In genomic region chr2:225041871-225042799, GRCh38 we compare ENCODE assay signal across 8 cellular contexts. TPM values are rescaled to one million over a fixed set of nuclear protein-coding genes. Genes with fewer than 3 reads are reported as not detected.
DNase-seq lines count a peak whose midpoint lies in the region; ATAC-seq, FAIRE-seq and TF ChIP-seq lines count a peak whose summit lies in the region.

DOCK10 (minus strand) TSS chr2:225042468; CDS start chr2:225042374, 94 bp downstream.

- intact Hi-C loops in endothelial cell of umbilical vein (cut with micrococcal nuclease) = no loop called here

- H3K4me3 ChIP-seq in endothelial cell of umbilical vein (replicated peaks in 1 of 3; ENCODE audit: insufficient read depth in 1 of 3, low read depth in 1 of 3, low read length in 3 of 3) = peak within 1 kb of the TSS; percentile 11 to 50 (median 31)
- H3K4me3 ChIP-seq in mucosa of rectum (ENCODE audit: low read length in 2 of 2) = peak within 1 kb of the TSS; percentile 69 to 90

- no peaks in the 10 kb centered on the region for H3K9me1 ChIP-seq in endothelial cell of umbilical vein (replicated peaks; ENCODE audit: control insufficient read depth, extremely low read depth, insufficient read depth, low read length)

- no peak for TF ChIP-seq POLR2A in GM12891 (IDR thresholded peaks at IDR 0.05; ENCODE audit: low read depth, low read length)
- no peak; the same call in 1 of the 2 replicates for TF ChIP-seq POLR2A in H54 (IDR thresholded peaks at IDR 0.05; ENCODE audit: low read depth, low read length)
- TF ChIP-seq POLR2A in endothelial cell of umbilical vein (IDR thresholded peaks at IDR 0.05; ENCODE audit: low read depth, low read length) = no peak

- H3K27me3 ChIP-seq in endothelial cell of umbilical vein (ENCODE audit: control insufficient read depth in 2 of 2, insufficient read depth in 2 of 2, low read length in 2 of 2) = peaks cover 26 to 40% of the 10 kb centered on the region in 2 experiments
- H3K27me3 ChIP-seq in mucosa of rectum (ENCODE audit: control insufficient read depth in 2 of 2, insufficient read depth in 2 of 2, low read length in 2 of 2) = peaks cover 0 to 8% of the 10 kb centered on the region in 2 donors

- H3K9ac ChIP-seq in endothelial cell of umbilical vein (replicated peaks; ENCODE audit: extremely low read depth, insufficient read depth, low read length) (peak within 1 kb of the TSS; percentile 52), mucosa of rectum (ENCODE audit: low read depth in 1 of 2, low read length in 2 of 2) (peak within 1 kb of the TSS; percentile 62 to 70)

- CTCF ChIA-PET in endothelial cell of umbilical vein (lab: Charles Lee) = interaction anchor here (0.8 to 1.2 kb wide), 2 partner anchors 14 to 270 kb away, joined by 3 read pairs; no protein-coding TSS in a partner anchor

- H3K4me1 ChIP-seq in endothelial cell of umbilical vein (ENCODE audit: control insufficient read depth, extremely low read depth, insufficient read depth, low read length) (peaks cover 6% of the 10 kb centered on the region), mucosa of rectum (ENCODE audit: control insufficient read depth in 2 of 2, insufficient read depth in 2 of 2, low read length in 2 of 2) (peaks cover 7 to 9% of the 10 kb centered on the region in 2 donors)

- TF ChIP-seq CTCF in endothelial cell of umbilical vein (IDR thresholded peaks at IDR 0.05; ENCODE audit: extremely low read depth in 1 of 2, insufficient read depth in 1 of 2, low read depth in 1 of 2, low read length in 2 of 2) = no peak

- H3K36me3 Mint-ChIP-seq in stimulated activated memory B cell treated with anti-CD40 and anti-IgM and Interleukin-4, amounts not matched to agents 10 μg/mL and 1 μg/mL and 100 μg/mL, for 72 hours = peaks cover 24% of the 10 kb centered on the region

- no peak within 1 kb of the TSS for H3K27ac ChIP-seq in endothelial cell of umbilical vein (ENCODE audit: insufficient read depth, low read depth, low read length)
- peak within 1 kb of the TSS; percentile 26 to 75 for H3K27ac ChIP-seq in mucosa of rectum (ENCODE audit: low read depth in 2 of 2, low read length in 2 of 2)

- peaks cover 66% of the 10 kb centered on the region for H3K4me1 Mint-ChIP-seq in stimulated activated memory B cell treated with anti-CD40 and anti-IgM and Interleukin-4, amounts not matched to agents 10 μg/mL and 1 μg/mL and 100 μg/mL, for 72 hours

- no peaks in the 10 kb centered on the region for H3K79me2 ChIP-seq in endothelial cell of umbilical vein (ENCODE audit: control insufficient read depth, insufficient read depth, low read length)

- peak within 1 kb of the TSS; percentile 77 for H2AFZ ChIP-seq in endothelial cell of umbilical vein (ENCODE audit: low read depth, low read length)

- dilution Hi-C loops in endothelial cell of umbilical vein (cut with MboI; ENCODE audit: extremely low pct_ligation_motif_present, low sequenced_read_pairs) = no loop called here

- H3K36me3 ChIP-seq in endothelial cell of umbilical vein (ENCODE audit: control insufficient read depth in 2 of 2, extremely low read depth in 1 of 2, insufficient read depth in 2 of 2, low read length in 2 of 2) = no peaks in the 10 kb centered on the region
- H3K36me3 ChIP-seq in mucosa of rectum (ENCODE audit: control insufficient read depth in 2 of 2, insufficient read depth in 2 of 2, low read length in 2 of 2) = no peaks in the 10 kb centered on the region

- H3K9me3 ChIP-seq in endothelial cell of umbilical vein (replicated peaks; ENCODE audit: control insufficient read depth, insufficient read depth, low read length) = no peaks in the 10 kb centered on the region
- H3K9me3 ChIP-seq in mucosa of rectum (ENCODE audit: control insufficient read depth in 2 of 2, low read length in 2 of 2) = no peaks in the 10 kb centered on the region

- ATAC-seq in stimulated activated memory B cell treated with anti-CD40 and anti-IgM and Interleukin-4, amounts not matched to agents 10 μg/mL and 1 μg/mL and 100 μg/mL, for 72 hours = peak; percentile 58

- POLR2A ChIA-PET in endothelial cell of umbilical vein (lab: Charles Lee) = no interaction called here

- H3K27me3 Mint-ChIP-seq in stimulated activated memory B cell treated with anti-CD40 and anti-IgM and Interleukin-4, amounts not matched to agents 10 μg/mL and 1 μg/mL and 100 μg/mL, for 72 hours = peaks cover under 1% of the 10 kb centered on the region

- H3K4me3 Mint-ChIP-seq in stimulated activated memory B cell treated with anti-CD40 and anti-IgM and Interleukin-4, amounts not matched to agents 10 μg/mL and 1 μg/mL and 100 μg/mL, for 72 hours = peak within 1 kb of the TSS; percentile 92

- H3K4me2 ChIP-seq in endothelial cell of umbilical vein (ENCODE audit: insufficient read depth, low read length) = peak within 1 kb of the TSS; percentile 81

- FAIRE-seq in GM12891 (lab: Jason Lieb, UNC) (peak; percentile 61), H54 (lab: Jason Lieb, UNC) (no peak), endothelial cell of umbilical vein (lab: Jason Lieb, UNC) (no peak)

- peak within 1 kb of the TSS; percentile 97 for H3K27ac Mint-ChIP-seq in stimulated activated memory B cell treated with anti-CD40 and anti-IgM and Interleukin-4, amounts not matched to agents 10 μg/mL and 1 μg/mL and 100 μg/mL, for 72 hours

- H4K20me1 ChIP-seq in endothelial cell of umbilical vein (replicated peaks; ENCODE audit: control insufficient read depth, extremely low read depth, insufficient read depth, low read length) = no peaks in the 10 kb centered on the region

- H3K9me3 Mint-ChIP-seq in stimulated activated memory B cell treated with anti-CD40 and anti-IgM and Interleukin-4, amounts not matched to agents 10 μg/mL and 1 μg/mL and 100 μg/mL, for 72 hours = no peaks in the 10 kb centered on the region

- BruUV-seq in endothelial cell of umbilical vein (replicated peaks; lab: Mats Ljungman, UMichigan) = no TSS peak

- peak; percentile 38 for DNase-seq in GM12891 (ENCODE audit: insufficient read length, low spot score)
- peak; percentile 30 for DNase-seq in H54 (ENCODE audit: insufficient read length, low spot score)
- DNase-seq in NAMALWA (ENCODE audit: low spot score) = peak; percentile 49
- peak; percentile 22 to 60 (median 25) for DNase-seq in activated CD8-positive, alpha-beta memory T cell treated with anti-CD3 and anti-CD28 coated beads for 48 hours (ENCODE audit: low read depth in 2 of 3, low spot score in 2 of 3)
- peak; percentile 17 for DNase-seq in endothelial cell of umbilical vein (ENCODE audit: low read depth, low spot score)
- DNase-seq in COLO829 (ENCODE audit: low spot score) = no peak

TF ChIP-seq in GM12891, 5 proteins besides CTCF, POLR2A, EP300 and RAD21:
- peak; percentile 56; the same call in 1 of the 2 replicates for TF ChIP-seq POU2F2 (IDR thresholded peaks at IDR 0.05; ENCODE audit: low read depth, low read length)
- no peak for TF ChIP-seq POLR2AphosphoS5 (IDR thresholded peaks at IDR 0.05; ENCODE audit: low read depth, low read length)
- TF ChIP-seq SPI1 (IDR thresholded peaks at IDR 0.05; ENCODE audit: low read depth, low read length) = peak; percentile 47; the same call in 1 of the 2 replicates
- no peak for TF ChIP-seq PAX5 (IDR thresholded peaks at IDR 0.05; ENCODE audit: insufficient read depth, low read length, severe bottlenecking)
- no peak for TF ChIP-seq TAF1 (IDR thresholded peaks at IDR 0.05; ENCODE audit: low read depth, low read length)

TF ChIP-seq in endothelial cell of umbilical vein, 7 proteins besides CTCF, POLR2A, EP300 and RAD21:
- no peak for TF ChIP-seq FOS (IDR thresholded peaks at IDR 0.05; ENCODE audit: borderline replicate concordance, insufficient read depth, low read length)
- TF ChIP-seq MYC (IDR thresholded peaks at IDR 0.05; ENCODE audit: low read depth, low read length) = no peak

RNA-seq across cellular contexts. Expression of gene DOCK10, which starts in this region (rescaled TPM):
- polyA plus RNA-seq in GM12891 (2012; ENCODE audit: low read depth, missing spikeins) = 43.7 TPM
- total RNA-seq in endothelial cell of umbilical vein = 19.4 and 23.0 TPM in 2 replicates
- 5.8 and 6.1 TPM in 2 replicates for polyA plus RNA-seq in endothelial cell of umbilical vein
- 12.7 and 14.3 TPM in 2 replicates for polyA plus RNA-seq in endothelial cell of umbilical vein (2011; cell fraction: cytosol; rRNA removed)
- 25.6 and 36.2 TPM in 2 replicates for polyA plus RNA-seq in endothelial cell of umbilical vein (2011; cell fraction: nucleus; rRNA removed)
- polyA plus RNA-seq in endothelial cell of umbilical vein (2012) = 13.3 and 26.3 TPM in 2 replicates
- polyA minus RNA-seq in endothelial cell of umbilical vein = 17.8 and 30.8 TPM in 2 replicates
- not detected for polyA minus RNA-seq in endothelial cell of umbilical vein (2011; cell fraction: cytosol; rRNA and poly(A)+ RNA removed)
- 41.4 and 78.5 TPM in 2 replicates for polyA minus RNA-seq in endothelial cell of umbilical vein (2011; cell fraction: nucleus; rRNA and poly(A)+ RNA removed)
